Comparison of ENCODE assay signal across 20 cellular contexts in genomic region chr11:2913776-2914474, GRCh38. TPM values are rescaled to one million over a fixed set of nuclear protein-coding genes. Genes with fewer than 3 reads are reported as not detected.
DNase-seq lines count a peak whose midpoint lies in the region; ATAC-seq and TF ChIP-seq lines count a peak whose summit lies in the region.
"Had no signal": no experiment of that assay in that cellular context is flagged by ENCODE, and none has a peak within 500 bp of the region (broad histone marks: within the 10 kb centered on the region; RNA-seq: fewer than 3 reads in every experiment).

No MANE protein-coding gene starts in this region.

- WGBS in stomach, 5 donors: 59 to 71% (median 61%) methylated on average over 15 to 21 of the region's 21 CpGs

- CTCF ChIA-PET in activated CD8-positive, alpha-beta memory T cell treated with anti-CD3 and anti-CD28 coated beads, Interleukin-2, amount 10 ng/mL, durations not matched to agents 7 days and 5 days (lab: Charles Lee): interaction anchor here (1.1 kb wide), 1 partner anchor 21 kb away, joined by 3 read pairs; no protein-coding TSS in a partner anchor

- H3K27ac ChIP-seq in RWPE2 (ENCODE audit: poor library complexity, severe bottlenecking) (peak overlapping the region; percentile 94), epithelial cell of prostate (peak overlapping the region; percentile 97), stomach (peak overlapping the region; percentile 26 to 92 (median 87)), osteoblast (ENCODE audit: low read depth, low read length) (no peak overlapping the region)
- H3K27ac ChIP-seq: tibial artery had no signal

- H4K20me1 ChIP-seq in osteoblast (ENCODE audit: insufficient read depth, low read length): peaks cover 5% of the 10 kb centered on the region

- H3K4me1 ChIP-seq in RWPE2 (ENCODE audit: insufficient read depth, poor library complexity, severe bottlenecking): peaks cover 26% of the 10 kb centered on the region
- H3K4me1 ChIP-seq in stomach: peaks cover 33 to 52% (median 49%) of the 10 kb centered on the region in 4 donors
- peaks cover 17% of the 10 kb centered on the region for H3K4me1 ChIP-seq in osteoblast (ENCODE audit: insufficient read depth, low read length)

- peaks cover 13% of the 10 kb centered on the region for H3K4me1 Mint-ChIP-seq in activated CD8-positive, alpha-beta memory T cell treated with anti-CD3 and anti-CD28 coated beads, Interleukin-2, amount 10 ng/mL, durations not matched to agents 7 days and 5 days
- H3K4me1 Mint-ChIP-seq: activated CD4-positive, alpha-beta T cell treated with anti-CD3 and anti-CD28 coated beads, Interleukin-2, amount 10 ng/mL, durations not matched to agents 24 days and 14 days had no signal

- TF ChIP-seq POLR2A in stomach (IDR thresholded peaks at IDR 0.05): no peak

- H3K4me3 Mint-ChIP-seq in activated CD8-positive, alpha-beta memory T cell treated with anti-CD3 and anti-CD28 coated beads, Interleukin-2, amount 10 ng/mL, durations not matched to agents 7 days and 5 days: no peak overlapping the region
- H3K4me3 Mint-ChIP-seq: activated CD4-positive, alpha-beta T cell treated with anti-CD3 and anti-CD28 coated beads, Interleukin-2, amount 10 ng/mL, durations not matched to agents 24 days and 14 days; activated naive CD4-positive, alpha-beta T cell treated with anti-CD3 and anti-CD28 coated beads, Interleukin-2, amount 10 ng/mL, durations not matched to agents 7 days and 5 days had no signal

- H3K4me2 ChIP-seq in osteoblast (ENCODE audit: insufficient read depth, low read length): no peak overlapping the region

- no peak overlapping the region for H2AFZ ChIP-seq in osteoblast (ENCODE audit: low read length)
- H2AFZ ChIP-seq: hepatocyte had no signal

- TF ChIP-seq CTCF in RWPE2 (IDR thresholded peaks at IDR 0.05; ENCODE audit: poor library complexity, severe bottlenecking) (no peak), stomach (IDR thresholded peaks at IDR 0.05) (no peak), osteoblast (IDR thresholded peaks at IDR 0.05; ENCODE audit: extremely low read depth, low read depth, low read length) (no peak)

- no peak overlapping the region for H3K27ac Mint-ChIP-seq in activated CD8-positive, alpha-beta memory T cell treated with anti-CD3 and anti-CD28 coated beads, Interleukin-2, amount 10 ng/mL, durations not matched to agents 7 days and 5 days
- H3K27ac Mint-ChIP-seq: activated CD4-positive, alpha-beta T cell treated with anti-CD3 and anti-CD28 coated beads, Interleukin-2, amount 10 ng/mL, durations not matched to agents 24 days and 14 days; activated naive CD4-positive, alpha-beta T cell treated with anti-CD3 and anti-CD28 coated beads, Interleukin-2, amount 10 ng/mL, durations not matched to agents 7 days and 5 days had no signal

- H3K4me3 ChIP-seq in RWPE2 (ENCODE audit: severe bottlenecking) (no peak overlapping the region), stomach (no peak overlapping the region), osteoblast (ENCODE audit: insufficient read depth, low read length) (no peak overlapping the region)
- H3K4me3 ChIP-seq: GM12878, hepatocyte, MG63, mucosa of descending colon, tibial artery had no signal

- intact Hi-C loops in stomach (cut with DNase I; ENCODE audit: low total_unique reads): no loop called here

- H3K27me3 ChIP-seq in RWPE2 (ENCODE audit: insufficient read depth, poor library complexity, severe bottlenecking): no peaks in the 10 kb centered on the region
- peaks cover 0 to 9% (median 0%) of the 10 kb centered on the region in 3 donors for H3K27me3 ChIP-seq in stomach
- H3K27me3 ChIP-seq in osteoblast (ENCODE audit: insufficient read depth, low read length): no peaks in the 10 kb centered on the region
- H3K27me3 ChIP-seq: hepatocyte, MG63 had no signal

- no peaks in the 10 kb centered on the region for H3K27me3 Mint-ChIP-seq in activated CD8-positive, alpha-beta memory T cell treated with anti-CD3 and anti-CD28 coated beads, Interleukin-2, amount 10 ng/mL, durations not matched to agents 7 days and 5 days
- H3K27me3 Mint-ChIP-seq: activated CD4-positive, alpha-beta T cell treated with anti-CD3 and anti-CD28 coated beads, Interleukin-2, amount 10 ng/mL, durations not matched to agents 24 days and 14 days had no signal

- no peaks in the 10 kb centered on the region for H3K9me3 Mint-ChIP-seq in activated CD8-positive, alpha-beta memory T cell treated with anti-CD3 and anti-CD28 coated beads, Interleukin-2, amount 10 ng/mL, durations not matched to agents 7 days and 5 days (ENCODE audit: low read depth)
- H3K9me3 Mint-ChIP-seq: activated CD4-positive, alpha-beta T cell treated with anti-CD3 and anti-CD28 coated beads, Interleukin-2, amount 10 ng/mL, durations not matched to agents 24 days and 14 days; activated naive CD4-positive, alpha-beta T cell treated with anti-CD3 and anti-CD28 coated beads, Interleukin-2, amount 10 ng/mL, durations not matched to agents 7 days and 5 days had no signal

- H3K9me3 ChIP-seq in RWPE2 (ENCODE audit: severe bottlenecking) (no peaks in the 10 kb centered on the region), stomach (no peaks in the 10 kb centered on the region), osteoblast (ENCODE audit: low read depth, low read length) (no peaks in the 10 kb centered on the region)
- H3K9me3 ChIP-seq: MG63, mucosa of descending colon, SK-N-SH, tibial artery had no signal

- H3K36me3 ChIP-seq in RWPE2 (ENCODE audit: low read depth) (no peaks in the 10 kb centered on the region), stomach (no peaks in the 10 kb centered on the region), osteoblast (ENCODE audit: insufficient read depth, low read length) (no peaks in the 10 kb centered on the region)
- H3K36me3 ChIP-seq: MG63, tibial artery had no signal

- H3K79me2 ChIP-seq in osteoblast (ENCODE audit: insufficient read depth, low read length): no peaks in the 10 kb centered on the region
- H3K79me2 ChIP-seq: hepatocyte had no signal

- TF ChIP-seq EP300 in stomach (IDR thresholded peaks at IDR 0.05): no peak

- DNase-seq in activated CD8-positive, alpha-beta memory T cell treated with anti-CD3 and anti-CD28 coated beads, Interleukin-2, amount 10 ng/mL, durations not matched to agents 7 days and 5 days: no peak
- no peak for DNase-seq in activated CD8-positive, alpha-beta memory T cell treated with anti-CD3 and anti-CD28 coated beads for 24 hours
- DNase-seq in RWPE2 (ENCODE audit: low spot score) (no peak), epithelial cell of prostate (ENCODE audit: low read depth, low spot score) (no peak), stomach (no peak), NK-92 (lab: John Stamatoyannopoulos, UW; ENCODE audit: unreplicated experiment) (no peak), middle frontal gyrus (ENCODE audit: extremely low spot score, low spot score) (no peak), osteoblast (ENCODE audit: insufficient read length, low spot score, missing footprints) (no peak)
- DNase-seq: activated CD4-positive, alpha-beta T cell treated with anti-CD3 and anti-CD28 coated beads, Interleukin-2, amount 10 ng/mL, durations not matched to agents 24 days and 14 days; activated naive CD4-positive, alpha-beta T cell treated with anti-CD3 and anti-CD28 coated beads, Interleukin-2, amount 10 ng/mL, durations not matched to agents 7 days and 5 days; effector CD8-positive, alpha-beta T cell; mucosa of descending colon; NCI-H1930; occipital lobe; tibial artery had no signal

- ATAC-seq in activated CD8-positive, alpha-beta memory T cell treated with anti-CD3 and anti-CD28 coated beads, Interleukin-2, amount 10 ng/mL, durations not matched to agents 7 days and 5 days: peak; percentile 18
- no peak for ATAC-seq in RWPE2 (ENCODE audit: low read depth)
- ATAC-seq: GM12878 had no signal

- H3K36me3 Mint-ChIP-seq in activated CD8-positive, alpha-beta memory T cell treated with anti-CD3 and anti-CD28 coated beads, Interleukin-2, amount 10 ng/mL, durations not matched to agents 7 days and 5 days: no peaks in the 10 kb centered on the region
- H3K36me3 Mint-ChIP-seq: activated naive CD4-positive, alpha-beta T cell treated with anti-CD3 and anti-CD28 coated beads, Interleukin-2, amount 10 ng/mL, durations not matched to agents 7 days and 5 days had no signal

RNA-seq across cellular contexts. Expression of gene PHLDA2, which starts 15.3 kb away (rescaled TPM):
- total RNA-seq in activated CD8-positive, alpha-beta memory T cell treated with anti-CD3 and anti-CD28 coated beads, Interleukin-2, amount 10 ng/mL, durations not matched to agents 7 days and 5 days: 1 to 10 TPM; 1.1 to 3.6 TPM
- total RNA-seq in stomach (10 to 100 TPM in 1 of 5 donors, 1 to 10 TPM in 1, not detected in 3; 3.1 to 34.2 TPM), osteoblast (2.5 and 3.8 TPM in 2 replicates)
- 10 to 100 TPM; 19.7 to 32.7 (median 25.5) TPM for polyA plus RNA-seq in stomach
- total RNA-seq: occipital lobe, skeletal muscle tissue had no signal

RNA-seq across cellular contexts. Expression of gene CDKN1C, which starts 28.4 kb away (rescaled TPM):
- total RNA-seq in activated CD8-positive, alpha-beta memory T cell treated with anti-CD3 and anti-CD28 coated beads, Interleukin-2, amount 10 ng/mL, durations not matched to agents 7 days and 5 days: under 1 TPM; 0.44 to 0.87 TPM
- 10 to 100 TPM; 10.5 to 99.1 (median 14.2) TPM for total RNA-seq in stomach
- 10 to 100 TPM; 41.7 to 51.0 (median 42.9) TPM for polyA plus RNA-seq in stomach
- 10.9 and 13.3 TPM in 2 replicates for total RNA-seq in osteoblast
